Comparison of ENCODE assay signal across 26 cellular contexts in genomic region chr2:18596993-18597392, GRCh38. TPM values are rescaled to one million over a fixed set of nuclear protein-coding genes. Genes with fewer than 3 reads are reported as not detected.
DNase-seq lines count a peak whose midpoint lies in the region; ATAC-seq, FAIRE-seq and TF ChIP-seq lines count a peak whose summit lies in the region.
"Had no signal": no experiment of that assay in that cellular context is flagged by ENCODE, and none has a peak within 500 bp of the region (broad histone marks: within the 10 kb centered on the region; RNA-seq: fewer than 3 reads in every experiment).

No MANE protein-coding gene starts in this region.

- CTCF ChIA-PET in HepG2 (lab: Yijun Ruan, JAX; ENCODE audit: low intra/inter-chr PET ratio, low total read pairs), result no interaction called here

- H3K9ac ChIP-seq in liver (ENCODE audit: low read depth in 1 of 2, low read length in 2 of 2) (no peak overlapping the region), HepG2 (ENCODE audit: insufficient read depth, low read depth, low read length) (no peak overlapping the region)

- H3K4me3 ChIP-seq in heart left ventricle, result no peak overlapping the region
- no peak overlapping the region for H3K4me3 ChIP-seq in right atrium auricular region
- H3K4me3 ChIP-seq in liver (ENCODE audit: low read depth in 1 of 3, low read length in 3 of 3), result no peak overlapping the region
- H3K4me3 ChIP-seq in HepG2 (replicated peaks in 1 of 3; ENCODE audit: insufficient read depth in 1 of 3, low read depth in 2 of 3, low read length in 3 of 3), result no peak overlapping the region
- no peak overlapping the region for H3K4me3 ChIP-seq in right lobe of liver
- H3K4me3 ChIP-seq: A549, GM23338 had no signal

- no peak overlapping the region for H2AFZ ChIP-seq in HepG2 (ENCODE audit: low read length)
- H2AFZ ChIP-seq: GM23338 had no signal

- H3K79me2 ChIP-seq in HepG2 (ENCODE audit: insufficient read depth, low read length), result no peaks in the 10 kb centered on the region

- no peak overlapping the region for H3K27ac ChIP-seq in heart left ventricle
- no peak overlapping the region for H3K27ac ChIP-seq in right atrium auricular region
- peak overlapping the region in 1 of 2 donors; percentile 33 for H3K27ac ChIP-seq in liver (ENCODE audit: low read depth in 1 of 2, low read length in 2 of 2)
- H3K27ac ChIP-seq in HepG2 (ENCODE audit: extremely low read length, insufficient read depth, low read length), result no peak overlapping the region
- H3K27ac ChIP-seq in right lobe of liver, result peak overlapping the region in 2 of 3 donors; percentile 16 to 56
- H3K27ac ChIP-seq: A549 had no signal

- 50 to 52% (median 51%) methylated on average over 3 of the region's 3 CpGs for WGBS in heart left ventricle, 4 donors
- WGBS in liver, result 38% methylated on average over 3 of the region's 3 CpGs
- WGBS in HepG2 (ENCODE audit: low lambda C conversion rate), result 55% methylated on average over 3 of the region's 3 CpGs
- WGBS in right lobe of liver (ENCODE audit: insufficient coverage, low coverage, low lambda C conversion rate, missing lambda C conversion rate), result 22% methylated on average over 3 of the region's 3 CpGs

- no peak overlapping the region for H3K4me2 ChIP-seq in HepG2 (ENCODE audit: low read depth, low read length)
- H3K4me2 ChIP-seq: A549, GM23338 had no signal

- TF ChIP-seq RAD21 in liver (IDR thresholded peaks at IDR 0.05) (peak; percentile 47 to 64), HepG2 (CRISPR knock-in tag; IDR thresholded peaks at IDR 0.05) (no peak)

- in situ Hi-C loops in HepG2 (cut with HindIII; ENCODE audit: extremely low pct_ligation_motif_present, low pct_unique_long_range_greater_than_20kb), result no loop called here

- TF ChIP-seq POLR2A in heart left ventricle (IDR thresholded peaks at IDR 0.05), result no peak
- no peak for TF ChIP-seq POLR2A in HepG2 (IDR thresholded peaks at IDR 0.05; ENCODE audit: insufficient read depth in 1 of 2, low read depth in 2 of 2, low read length in 2 of 2)
- no peak for TF ChIP-seq POLR2A in right lobe of liver (IDR thresholded peaks at IDR 0.05)

- TF ChIP-seq CTCF in heart left ventricle (IDR thresholded peaks at IDR 0.05), result no peak
- TF ChIP-seq CTCF in right atrium auricular region (IDR thresholded peaks at IDR 0.05), result no peak
- no peak for TF ChIP-seq CTCF in liver (IDR thresholded peaks at IDR 0.05; ENCODE audit: low read depth, low read length, missing input control)
- no peak for TF ChIP-seq CTCF in HepG2 (CRISPR knock-in tag; IDR thresholded peaks at IDR 0.05)
- TF ChIP-seq CTCF in right lobe of liver (IDR thresholded peaks at IDR 0.05), result no peak

- POLR2A ChIA-PET in HepG2 (lab: Yijun Ruan, JAX), result no interaction called here

- no peaks in the 10 kb centered on the region for H3K36me3 ChIP-seq in heart left ventricle
- no peaks in the 10 kb centered on the region for H3K36me3 ChIP-seq in right atrium auricular region
- no peaks in the 10 kb centered on the region for H3K36me3 ChIP-seq in liver (ENCODE audit: control insufficient read depth in 4 of 4, insufficient read depth in 3 of 4, low read depth in 1 of 4, low read length in 3 of 4)
- no peaks in the 10 kb centered on the region for H3K36me3 ChIP-seq in HepG2 (replicated peaks in 1 of 2; ENCODE audit: control insufficient read depth in 1 of 2, insufficient read depth in 2 of 2, low read length in 2 of 2)
- no peaks in the 10 kb centered on the region for H3K36me3 ChIP-seq in right lobe of liver
- H3K36me3 ChIP-seq: BE2C had no signal

- intact Hi-C loops in heart left ventricle (cut with DNase I), result no loop called here
- intact Hi-C loops in HepG2 (cut with micrococcal nuclease; ENCODE audit: unreplicated experiment), result no loop called here
- intact Hi-C loops in right lobe of liver (cut with DNase I), result no loop called here

- no peak for DNase-seq in heart left ventricle
- DNase-seq in right atrium auricular region (ENCODE audit: low spot score), result no peak
- DNase-seq in HepG2 (ENCODE audit: low spot score), result no peak
- DNase-seq in right lobe of liver, result peak in 1 of 3 donors; percentile 63
- no peak for DNase-seq in RPMI8226
- no peak for DNase-seq in middle frontal gyrus (ENCODE audit: extremely low spot score, low spot score)
- DNase-seq: 8988T; ACHN; AML-193; BE2C; C1 segment of cervical spinal cord; Calu3; CD4-positive, alpha-beta memory T cell; COR-L47; DMS79 treated with DMSO at 0.1 percent for 48 hours; GF-D8; H9 had no signal

- no peak for FAIRE-seq in HepG2 (lab: Jason Lieb, UNC)
- FAIRE-seq: A549, GM12891, GM18507 had no signal

- ATAC-seq in heart left ventricle (peak in 3 of 4 donors; percentile 11 to 48 (median 31)), HepG2 (no peak), right lobe of liver (peak; percentile 72 to 88 (median 83))
- ATAC-seq: A549, GM23338, HCT116 had no signal

- H3K27me3 ChIP-seq in heart left ventricle (no peaks in the 10 kb centered on the region), right atrium auricular region (no peaks in the 10 kb centered on the region), liver (ENCODE audit: control insufficient read depth in 4 of 4, insufficient read depth in 4 of 4, low read length in 3 of 4) (no peaks in the 10 kb centered on the region), HepG2 (ENCODE audit: control insufficient read depth in 1 of 2, insufficient read depth in 2 of 2, low read length in 2 of 2) (no peaks in the 10 kb centered on the region), right lobe of liver (no peaks in the 10 kb centered on the region)
- H3K27me3 ChIP-seq: BE2C had no signal

- H3K4me1 ChIP-seq in heart left ventricle, result peaks cover 0 to 33% (median 9%) of the 10 kb centered on the region in 12 donors
- H3K4me1 ChIP-seq in right atrium auricular region, result peaks cover 0 to 5% of the 10 kb centered on the region in 2 donors
- H3K4me1 ChIP-seq in liver (ENCODE audit: control insufficient read depth in 4 of 4, insufficient read depth in 4 of 4, low read length in 3 of 4), result peaks cover 6 to 39% (median 33%) of the 10 kb centered on the region in 4 donors
- H3K4me1 ChIP-seq in HepG2 (ENCODE audit: insufficient read depth, low read length), result no peaks in the 10 kb centered on the region
- peaks cover 0 to 39% (median 19%) of the 10 kb centered on the region in 4 donors for H3K4me1 ChIP-seq in right lobe of liver
- H3K4me1 ChIP-seq: A549, BE2C had no signal

- BruUV-seq in HepG2 (replicated peaks; lab: Mats Ljungman, UMichigan), result no TSS peak

- H3K9me3 ChIP-seq in heart left ventricle, result no peaks in the 10 kb centered on the region
- H3K9me3 ChIP-seq in right atrium auricular region, result no peaks in the 10 kb centered on the region
- H3K9me3 ChIP-seq in liver (ENCODE audit: control insufficient read depth in 4 of 4, low read length in 3 of 4), result no peaks in the 10 kb centered on the region
- H3K9me3 ChIP-seq in HepG2 (ENCODE audit: low read length), result no peaks in the 10 kb centered on the region
- no peaks in the 10 kb centered on the region for H3K9me3 ChIP-seq in right lobe of liver
- H3K9me3 ChIP-seq: A549, BE2C had no signal

- TF ChIP-seq EP300 in HepG2 (IDR thresholded peaks at IDR 0.05; ENCODE audit: low read depth in 2 of 2, low read length in 2 of 2) (no peak), HepG2 (CRISPR knock-in tag; IDR thresholded peaks at IDR 0.05; ENCODE audit: borderline replicate concordance) (no peak)

- H4K20me1 ChIP-seq in HepG2 (ENCODE audit: insufficient read depth, low read length), result no peaks in the 10 kb centered on the region

RNA-seq across cellular contexts. Expression of gene NT5C1B, which starts 7.6 kb away (rescaled TPM):
- total RNA-seq in heart left ventricle (not detected), right atrium auricular region (not detected), liver (not detected), HepG2 (2016; rRNA removed; fragmentation: Illumina TruSeq; extraction: Trizol) (not detected in 2 replicates), right lobe of liver (not detected)
- polyA plus RNA-seq in heart left ventricle (not detected), liver (under 1 TPM; 0.02 to 0.63 TPM), HepG2 (2011; rRNA removed) (not detected in 2 replicates)
- total RNA-seq in HepG2 (2016; cell fraction: cytosol; rRNA removed; fragmentation: Illumina TruSeq; extraction: Trizol; ENCODE audit: low read depth), result not detected in 2 replicates
- total RNA-seq in HepG2 (2016; cell fraction: insoluble cytoplasmic fraction; rRNA removed; fragmentation: Illumina TruSeq; extraction: Trizol), result not detected in 2 replicates
- not detected in 2 replicates for total RNA-seq in HepG2 (2016; cell fraction: membrane; rRNA removed; fragmentation: Illumina TruSeq; extraction: Trizol)
- not detected in 2 replicates for total RNA-seq in HepG2 (2016; cell fraction: nucleus; rRNA removed; fragmentation: Illumina TruSeq; extraction: Trizol)
- polyA plus RNA-seq in HepG2 (2011; cell fraction: cytosol; rRNA removed), result not detected in 2 replicates
- not detected in 2 replicates for polyA plus RNA-seq in HepG2 (2011; cell fraction: nucleus; rRNA removed)
- 0.16 and 0.17 TPM in 2 replicates for polyA plus RNA-seq in HepG2 (2012)
- not detected in 2 replicates for polyA plus RNA-seq in HepG2 (2016; cell fraction: cytosol; fragmentation: Illumina TruSeq; extraction: Trizol; ENCODE audit: low read depth)
- not detected in 2 replicates for polyA plus RNA-seq in HepG2 (2016; cell fraction: insoluble cytoplasmic fraction; fragmentation: Illumina TruSeq; extraction: Trizol; ENCODE audit: low read depth)
- not detected in 2 replicates for polyA plus RNA-seq in HepG2 (2016; cell fraction: membrane; fragmentation: Illumina TruSeq; extraction: Trizol; ENCODE audit: low read depth)
- not detected in 2 replicates for polyA plus RNA-seq in HepG2 (2016; cell fraction: nucleus; fragmentation: Illumina TruSeq; extraction: Trizol; ENCODE audit: insufficient read depth, low read depth)
- polyA minus RNA-seq in HepG2 (2011; rRNA and poly(A)+ RNA removed; ENCODE audit: low replicate concordance), result not detected in 2 replicates
- polyA minus RNA-seq in HepG2 (2011; cell fraction: cytosol; rRNA and poly(A)+ RNA removed), result not detected in 2 replicates
- polyA minus RNA-seq in HepG2 (2011; cell fraction: nucleus; rRNA and poly(A)+ RNA removed), result not detected in 2 replicates
- total RNA-seq: Calu3; CD4-positive, alpha-beta memory T cell; Daoy; G401; GM23338; H4; H9 had no signal
- polyA plus RNA-seq: A549, GM23338 had no signal

RNA-seq across cellular contexts. Expression of gene RDH14, which starts 36.5 kb away (rescaled TPM):
- 10 to 100 TPM; 40.0 to 70.7 (median 49.0) TPM for total RNA-seq in heart left ventricle
- polyA plus RNA-seq in heart left ventricle, result 10 to 100 TPM; 33.9 to 41.0 TPM
- 10 to 100 TPM; 45.0 to 67.5 TPM for total RNA-seq in right atrium auricular region
- total RNA-seq in liver, result 10 to 100 TPM; 13.3 to 17.4 TPM
- polyA plus RNA-seq in liver, result 10 to 100 TPM; 13.7 to 23.9 TPM
- total RNA-seq in HepG2 (2016; rRNA removed; fragmentation: Illumina TruSeq; extraction: Trizol), result 37.4 and 39.9 TPM in 2 replicates
- total RNA-seq in HepG2 (2016; cell fraction: cytosol; rRNA removed; fragmentation: Illumina TruSeq; extraction: Trizol; ENCODE audit: low read depth), result 15.3 and 17.0 TPM in 2 replicates
- 34.6 and 37.8 TPM in 2 replicates for total RNA-seq in HepG2 (2016; cell fraction: insoluble cytoplasmic fraction; rRNA removed; fragmentation: Illumina TruSeq; extraction: Trizol)
- 32.5 and 33.9 TPM in 2 replicates for total RNA-seq in HepG2 (2016; cell fraction: membrane; rRNA removed; fragmentation: Illumina TruSeq; extraction: Trizol)
- 32.4 and 33.3 TPM in 2 replicates for total RNA-seq in HepG2 (2016; cell fraction: nucleus; rRNA removed; fragmentation: Illumina TruSeq; extraction: Trizol)
- polyA plus RNA-seq in HepG2 (2011; rRNA removed), result 22.8 and 27.4 TPM in 2 replicates
- polyA plus RNA-seq in HepG2 (2011; cell fraction: cytosol; rRNA removed), result 14.4 and 20.5 TPM in 2 replicates
- 6.1 and 7.8 TPM in 2 replicates for polyA plus RNA-seq in HepG2 (2011; cell fraction: nucleus; rRNA removed)
- polyA plus RNA-seq in HepG2 (2012), result 19.2 and 23.3 TPM in 2 replicates
- 14.0 and 14.5 TPM in 2 replicates for polyA plus RNA-seq in HepG2 (2016; cell fraction: cytosol; fragmentation: Illumina TruSeq; extraction: Trizol; ENCODE audit: low read depth)
- polyA plus RNA-seq in HepG2 (2016; cell fraction: insoluble cytoplasmic fraction; fragmentation: Illumina TruSeq; extraction: Trizol; ENCODE audit: low read depth), result 36.2 and 44.0 TPM in 2 replicates
- polyA plus RNA-seq in HepG2 (2016; cell fraction: membrane; fragmentation: Illumina TruSeq; extraction: Trizol; ENCODE audit: low read depth), result 23.0 and 23.2 TPM in 2 replicates
- polyA plus RNA-seq in HepG2 (2016; cell fraction: nucleus; fragmentation: Illumina TruSeq; extraction: Trizol; ENCODE audit: insufficient read depth, low read depth), result 55.4 and 58.2 TPM in 2 replicates
- polyA minus RNA-seq in HepG2 (2011; rRNA and poly(A)+ RNA removed; ENCODE audit: low replicate concordance), result 5.4 and 8.6 TPM in 2 replicates
- polyA minus RNA-seq in HepG2 (2011; cell fraction: cytosol; rRNA and poly(A)+ RNA removed), result 14.2 and 16.1 TPM in 2 replicates
- 12.5 and 18.0 TPM in 2 replicates for polyA minus RNA-seq in HepG2 (2011; cell fraction: nucleus; rRNA and poly(A)+ RNA removed)
- total RNA-seq in right lobe of liver, result 10 to 100 TPM in 5 of 6 experiments, 1 to 10 TPM in 1; 9.2 to 21.5 (median 12.8) TPM

Comparison
In these comparisons a context has a peak if more than half of its experiments do, and no peak if none do; other contexts are left out.
1. H3K27ac ChIP-seq: peak in right lobe of liver (2 of 3); none in heart left ventricle (0 of 12), right atrium auricular region (0 of 2) and HepG2 (single experiment).